In genomic region chr1:183306317-183307042, GRCh38 we compare ENCODE assay signal across 8 cellular contexts.
DNase-seq lines count a peak whose midpoint lies in the region; ATAC-seq and TF ChIP-seq lines count a peak whose summit lies in the region.

No MANE protein-coding gene starts in this region.

- H3K36me3 Mint-ChIP-seq in activated T-helper 2 cell treated with anti-CD3 and anti-CD28 coated beads, Interferon-gamma antibody, Interleukin-2, Interleukin-4, amounts not matched to agents 10 μg/mL and 5 μg/mL and 100 μg/mL, durations not matched to agents 14 hours and 24 hours and 36 hours (ENCODE audit: low read depth), result no peaks in the 10 kb centered on the region
- H3K36me3 Mint-ChIP-seq in activated naive CD4-positive, alpha-beta T cell treated with anti-CD3 and anti-CD28 coated beads, Interleukin-2, amount 50 U/mL, for 72 hours, result no peaks in the 10 kb centered on the region

- ATAC-seq in HG02885 (IDR thresholded peaks at IDR 0.05; ENCODE audit: poor library complexity, unreplicated experiment) (peak; percentile 66), GM19035 (IDR thresholded peaks at IDR 0.05; ENCODE audit: unreplicated experiment) (no peak)
- ATAC-seq in activated naive CD4-positive, alpha-beta T cell treated with anti-CD3 and anti-CD28 coated beads, Interleukin-2, amount 50 U/mL, for 72 hours, result no peak

- H3K9me3 ChIP-seq in DOHH2 (ENCODE audit: control insufficient read depth, insufficient read depth, low read length) (no peaks in the 10 kb centered on the region), mesenchymal stem cell (ENCODE audit: control insufficient read depth, low read length) (no peaks in the 10 kb centered on the region)

- H2BK5ac ChIP-seq in mesenchymal stem cell (ENCODE audit: low read depth, low read length, poor library complexity, severe bottlenecking), result no peak overlapping the region

- H3K79me2 ChIP-seq in DOHH2 (ENCODE audit: control insufficient read depth, low read length), result no peaks in the 10 kb centered on the region

- no peak overlapping the region for H4K91ac ChIP-seq in mesenchymal stem cell (ENCODE audit: low read length)

- intact Hi-C loops in activated T-helper 2 cell treated with anti-CD3 and anti-CD28 coated beads, Interferon-gamma antibody, Interleukin-2, Interleukin-4, amounts not matched to agents 10 μg/mL and 5 μg/mL and 100 μg/mL, durations not matched to agents 14 hours and 24 hours and 36 hours (cut with micrococcal nuclease), result no loop called here

- H3K18ac ChIP-seq in mesenchymal stem cell (ENCODE audit: low read depth in 1 of 2, low read length in 2 of 2), result no peak overlapping the region

- H3K27ac ChIP-seq in DOHH2 (ENCODE audit: low read depth, low read length) (no peak overlapping the region), mesenchymal stem cell (ENCODE audit: low read length, poor library complexity, severe bottlenecking) (no peak overlapping the region)

- H3K4me1 Mint-ChIP-seq in activated T-helper 2 cell treated with anti-CD3 and anti-CD28 coated beads, Interferon-gamma antibody, Interleukin-2, Interleukin-4, amounts not matched to agents 10 μg/mL and 5 μg/mL and 100 μg/mL, durations not matched to agents 14 hours and 24 hours and 36 hours (ENCODE audit: low read depth), result peaks cover 8% of the 10 kb centered on the region

- DNase-seq in mesenchymal stem cell (peak; percentile 10), NCI-H1436 treated with DMSO at 0.1 percent for 48 hours (lab: John Stamatoyannopoulos, UW) (no peak)
- no peak for DNase-seq in activated T-helper 2 cell treated with anti-CD3 and anti-CD28 coated beads, Interferon-gamma antibody, Interleukin-2, Interleukin-4, amounts not matched to agents 10 μg/mL and 5 μg/mL and 100 μg/mL, durations not matched to agents 14 hours and 24 hours and 36 hours (ENCODE audit: low spot score)
- DNase-seq in activated naive CD4-positive, alpha-beta T cell treated with anti-CD3 and anti-CD28 coated beads, Interleukin-2, amount 50 U/mL, for 72 hours (ENCODE audit: low spot score in 2 of 2), result no peak

- no peaks in the 10 kb centered on the region for H4K20me1 ChIP-seq in DOHH2 (ENCODE audit: control insufficient read depth, insufficient read depth, low read depth, low read length)

- H3K9ac ChIP-seq in mesenchymal stem cell (ENCODE audit: low read length), result no peak overlapping the region

- no peaks in the 10 kb centered on the region for H3K79me1 ChIP-seq in mesenchymal stem cell (replicated peaks; ENCODE audit: low read length, poor library complexity, severe bottlenecking)

- no peaks in the 10 kb centered on the region for H3K9me2 ChIP-seq in DOHH2 (replicated peaks; ENCODE audit: control insufficient read depth, low read length)

- H2AK5ac ChIP-seq in mesenchymal stem cell (ENCODE audit: low read length, severe bottlenecking), result no peak overlapping the region

- H3K36me3 ChIP-seq in DOHH2 (ENCODE audit: control insufficient read depth, low read length) (no peaks in the 10 kb centered on the region), mesenchymal stem cell (ENCODE audit: control insufficient read depth in 1 of 2, insufficient read depth in 2 of 2, low read depth in 1 of 2, low read length in 2 of 2) (no peaks in the 10 kb centered on the region)

- no peaks in the 10 kb centered on the region for H3F3A ChIP-seq in DOHH2 (ENCODE audit: control insufficient read depth, insufficient read depth)

- H3K14ac ChIP-seq in mesenchymal stem cell (ENCODE audit: low read length in 2 of 2), result no peak overlapping the region

- H3K9me3 Mint-ChIP-seq in activated T-helper 2 cell treated with anti-CD3 and anti-CD28 coated beads, Interferon-gamma antibody, Interleukin-2, Interleukin-4, amounts not matched to agents 10 μg/mL and 5 μg/mL and 100 μg/mL, durations not matched to agents 14 hours and 24 hours and 36 hours, result no peaks in the 10 kb centered on the region
- H3K9me3 Mint-ChIP-seq in activated naive CD4-positive, alpha-beta T cell treated with anti-CD3 and anti-CD28 coated beads, Interleukin-2, amount 50 U/mL, for 72 hours, result no peaks in the 10 kb centered on the region

- peaks cover 3% of the 10 kb centered on the region; the same call in 1 of the 2 replicates for H3K27me3 ChIP-seq in DOHH2 (ENCODE audit: control insufficient read depth, low read length)
- H3K27me3 ChIP-seq in mesenchymal stem cell (ENCODE audit: control insufficient read depth in 1 of 2, insufficient read depth in 1 of 2, low read length in 2 of 2), result no peaks in the 10 kb centered on the region

- H3K4me3 ChIP-seq in DOHH2 (ENCODE audit: low read length) (no peak overlapping the region), WI38 (ENCODE audit: low read depth, low read length) (no peak overlapping the region), mesenchymal stem cell (ENCODE audit: insufficient read depth in 1 of 2, low read depth in 1 of 2, low read length in 2 of 2) (no peak overlapping the region)

- no peak overlapping the region for H3K4ac ChIP-seq in mesenchymal stem cell (ENCODE audit: low read depth in 1 of 2, low read length in 2 of 2)

- TF ChIP-seq CTCF in DOHH2 (IDR thresholded peaks at IDR 0.05; ENCODE audit: low read depth, low read length, poor library complexity, severe bottlenecking) (peak; percentile 63), WI38 (IDR thresholded peaks at IDR 0.05; ENCODE audit: low read depth, low read length) (peak; percentile 12; the same call in 1 of the 2 replicates)

- no peak overlapping the region for H3K4me3 Mint-ChIP-seq in activated T-helper 2 cell treated with anti-CD3 and anti-CD28 coated beads, Interferon-gamma antibody, Interleukin-2, Interleukin-4, amounts not matched to agents 10 μg/mL and 5 μg/mL and 100 μg/mL, durations not matched to agents 14 hours and 24 hours and 36 hours (ENCODE audit: low read depth)

- whole genome bisulfite sequencing in mesenchymal stem cell, result 77% methylated on average over 5 of the region's 5 CpGs

- no peaks in the 10 kb centered on the region for H3K4me1 ChIP-seq in DOHH2 (ENCODE audit: control insufficient read depth, low read length)
- H3K4me1 ChIP-seq in mesenchymal stem cell (ENCODE audit: control insufficient read depth, insufficient read depth, low read depth, low read length), result peaks cover 4% of the 10 kb centered on the region

- no peak overlapping the region for H3K27ac Mint-ChIP-seq in activated T-helper 2 cell treated with anti-CD3 and anti-CD28 coated beads, Interferon-gamma antibody, Interleukin-2, Interleukin-4, amounts not matched to agents 10 μg/mL and 5 μg/mL and 100 μg/mL, durations not matched to agents 14 hours and 24 hours and 36 hours
- H3K27ac Mint-ChIP-seq in activated naive CD4-positive, alpha-beta T cell treated with anti-CD3 and anti-CD28 coated beads, Interleukin-2, amount 50 U/mL, for 72 hours, result no peak overlapping the region

- no peak overlapping the region for H2BK120ac ChIP-seq in mesenchymal stem cell (ENCODE audit: low read depth, low read length)

- no peak overlapping the region for H4K8ac ChIP-seq in mesenchymal stem cell (ENCODE audit: low read length)

- no peak overlapping the region for H3K23ac ChIP-seq in mesenchymal stem cell (ENCODE audit: low read length in 2 of 2)

- H3K27me3 Mint-ChIP-seq in activated T-helper 2 cell treated with anti-CD3 and anti-CD28 coated beads, Interferon-gamma antibody, Interleukin-2, Interleukin-4, amounts not matched to agents 10 μg/mL and 5 μg/mL and 100 μg/mL, durations not matched to agents 14 hours and 24 hours and 36 hours (ENCODE audit: low read depth), result peaks cover 6% of the 10 kb centered on the region

- H2BK12ac ChIP-seq in mesenchymal stem cell (ENCODE audit: low read length in 2 of 2), result no peak overlapping the region

- H2BK15ac ChIP-seq in mesenchymal stem cell (ENCODE audit: low read depth, poor library complexity, severe bottlenecking), result no peak overlapping the region

- H3K4me2 ChIP-seq in DOHH2 (ENCODE audit: low read length) (no peak overlapping the region), mesenchymal stem cell (ENCODE audit: low read length, poor library complexity, severe bottlenecking) (no peak overlapping the region)

- no peak overlapping the region for H2AFZ ChIP-seq in mesenchymal stem cell (ENCODE audit: low read depth, low read length)
